22 cellular contexts compared by ENCODE assay signal in the genomic region with DNA sequence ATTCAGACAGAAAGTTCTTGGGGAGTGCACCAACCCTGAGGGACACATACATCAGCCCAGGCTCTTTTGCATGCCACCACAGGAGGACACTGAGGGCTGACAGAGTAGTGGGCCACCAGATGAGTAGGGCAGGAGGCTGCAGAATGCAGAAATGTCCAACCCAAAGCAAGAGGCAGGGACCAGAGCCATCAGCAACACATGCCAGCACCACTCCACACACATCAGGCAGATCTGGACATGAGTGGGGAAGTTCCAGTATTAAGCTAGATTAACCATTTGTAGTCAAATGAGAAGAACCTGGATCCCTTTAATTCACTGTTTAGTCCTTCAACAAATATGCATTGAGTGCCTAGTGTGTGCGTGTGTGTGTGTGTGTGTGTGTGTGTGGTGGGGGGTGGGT.
"Had no signal": no experiment of that assay in that cellular context is flagged by ENCODE, and none has a peak within 500 bp of the region (broad histone marks: within the 10 kb centered on the region; RNA-seq: fewer than 3 reads in every experiment).

No MANE protein-coding gene starts in this region.

- H3K27ac ChIP-seq: body of pancreas, cardiac muscle cell, parathyroid adenoma, sigmoid colon, thoracic aorta had no signal

- H3K36me3 ChIP-seq: cardiac muscle cell, sigmoid colon, thoracic aorta had no signal

- H3K4me3 Mint-ChIP-seq: activated B cell treated with CpG ODN at 0.5 μM for 24 hours; activated CD4-positive, alpha-beta memory T cell treated with anti-CD3 and anti-CD28 coated beads for 36 hours; activated CD4-positive, alpha-beta T cell treated with anti-CD3 and anti-CD28 coated beads for 36 hours; nephron progenitor cell; stimulated activated naive B cell treated with anti-CD40 and anti-IgM and Interleukin-4, amounts not matched to agents 10 μg/mL and 1 μg/mL and 100 μg/mL, for 72 hours; type B pancreatic cell had no signal

- H3K9me3 ChIP-seq: body of pancreas had no signal

- H3K36me3 Mint-ChIP-seq: type B pancreatic cell had no signal

- FAIRE-seq: kidney had no signal

- H3K27me3 ChIP-seq: body of pancreas, cardiac muscle cell, sigmoid colon had no signal

- H3K4me1 ChIP-seq: body of pancreas, parathyroid adenoma, sigmoid colon had no signal

- H3K4me1 Mint-ChIP-seq: activated B cell treated with CpG ODN at 0.5 μM for 24 hours, nephron progenitor cell had no signal

- DNase-seq: activated B cell treated with CpG ODN at 0.5 μM for 24 hours; activated CD4-positive, alpha-beta memory T cell treated with anti-CD3 and anti-CD28 coated beads for 36 hours; activated CD4-positive, alpha-beta T cell treated with anti-CD3 and anti-CD28 coated beads for 36 hours; activated naive CD4-positive, alpha-beta T cell treated with Interleukin-2 at 50 U/mL for 16 hours; activated T-cell treated with anti-CD3 and anti-CD28 coated beads, Interleukin-2, amount 50 U/mL, for 48 hours; cortex of kidney; erythroblast; foreskin fibroblast; kidney; mesenchymal stem cell; nephron progenitor cell; sigmoid colon; stimulated activated CD4-positive, alpha-beta T cell treated with anti-CD3 and anti-CD28 coated beads, Interleukin-2, amount 100 ng/mL, for 48 hours; stimulated activated CD8-positive, alpha-beta memory T cell treated with anti-CD3 and anti-CD28 coated beads, Interleukin-4, amount 100 ng/mL, for 48 hours; stimulated activated naive B cell treated with anti-CD40 and anti-IgM and Interleukin-4, amounts not matched to agents 10 μg/mL and 1 μg/mL and 100 μg/mL, for 72 hours; T-helper 9 cell had no signal

- H3K4me2 ChIP-seq: smooth muscle cell had no signal

- H3K4me3 ChIP-seq: body of pancreas, cardiac muscle cell, sigmoid colon, smooth muscle cell, thoracic aorta had no signal

- H3K27ac Mint-ChIP-seq: activated B cell treated with CpG ODN at 0.5 μM for 24 hours; activated CD4-positive, alpha-beta memory T cell treated with anti-CD3 and anti-CD28 coated beads for 36 hours; activated CD4-positive, alpha-beta T cell treated with anti-CD3 and anti-CD28 coated beads for 36 hours; nephron progenitor cell; stimulated activated naive B cell treated with anti-CD40 and anti-IgM and Interleukin-4, amounts not matched to agents 10 μg/mL and 1 μg/mL and 100 μg/mL, for 72 hours; type B pancreatic cell had no signal

- H3K9ac ChIP-seq: parathyroid adenoma had no signal
